ENCODE assay signal across 8 cellular contexts in genomic region chr17:5438716-5439445, GRCh38. TPM values are rescaled to one million over a fixed set of nuclear protein-coding genes. Genes with fewer than 3 reads are reported as not detected.
DNase-seq lines count a peak whose midpoint lies in the region; ATAC-seq and TF ChIP-seq lines count a peak whose summit lies in the region.

TSS of gene C1QBP (minus strand) at chr17:5439155. CDS start at chr17:5439073, 82 bp downstream.

- H3K27me3 Mint-ChIP-seq in activated CD4-positive, alpha-beta T cell treated with anti-CD3 and anti-CD28 coated beads for 36 hours, result no peaks in the 10 kb centered on the region

- no peaks in the 10 kb centered on the region for H3K9me3 Mint-ChIP-seq in activated CD4-positive, alpha-beta T cell treated with anti-CD3 and anti-CD28 coated beads for 36 hours (ENCODE audit: low read depth)

- H3K27ac Mint-ChIP-seq in activated CD4-positive, alpha-beta T cell treated with anti-CD3 and anti-CD28 coated beads for 36 hours, result peak within 1 kb of the TSS; percentile 92

- intact Hi-C loops in activated CD4-positive, alpha-beta T cell treated with anti-CD3 and anti-CD28 coated beads for 36 hours (cut with DNase I, micrococcal nuclease), result loop anchor here (1.0 to 5.0 kb wide), 14 partner anchors 20 to 1202 kb away; partner anchors contain the start of genes DERL2 (in 2 of the 2), DHX33 (in 2 of the 2), MIS12 (in 2 of the 2) and NUP88 (in 2 of the 2)

- H3K27ac ChIP-seq in cingulate gyrus (ENCODE audit: low read depth, low read length) (peak within 1 kb of the TSS; percentile 89), layer of hippocampus (ENCODE audit: low read depth, low read length) (peak within 1 kb of the TSS; percentile 85)

- H3K4me1 Mint-ChIP-seq in activated CD4-positive, alpha-beta T cell treated with anti-CD3 and anti-CD28 coated beads for 36 hours, result peaks cover 44% of the 10 kb centered on the region

- no peaks in the 10 kb centered on the region for H3K4me1 ChIP-seq in BE2C

- CTCF ChIA-PET in activated CD4-positive, alpha-beta T cell treated with anti-CD3 and anti-CD28 coated beads for 36 hours (lab: Charles Lee), result interaction anchor here (0.6 to 2.8 kb wide), 34 partner anchors 9 to 1007 kb away, joined by 3 to 20 read pairs (median 4); partner anchors contain the start of genes DERL2, MIS12, NUP88 and RNF167

- H3K4me3 ChIP-seq in BE2C (ENCODE audit: low read depth, low read length), result peak within 1 kb of the TSS; percentile 91

- ATAC-seq in GM19043 (IDR thresholded peaks at IDR 0.05; ENCODE audit: low read depth, unreplicated experiment), result peak; percentile 71
- ATAC-seq in HG03378 (IDR thresholded peaks at IDR 0.05; ENCODE audit: unreplicated experiment), result peak; percentile 64
- peak; percentile 92 for ATAC-seq in activated CD4-positive, alpha-beta T cell treated with anti-CD3 and anti-CD28 coated beads for 36 hours

- H3K4me3 Mint-ChIP-seq in activated CD4-positive, alpha-beta T cell treated with anti-CD3 and anti-CD28 coated beads for 36 hours, result peak within 1 kb of the TSS; percentile 89

- peak; percentile 79 for DNase-seq in BE2C
- peak; percentile 64 to 90 for DNase-seq in NCI-H524 (lab: John Stamatoyannopoulos, UW)
- DNase-seq in activated CD4-positive, alpha-beta T cell treated with anti-CD3 and anti-CD28 coated beads for 36 hours, result peak; percentile 96
- DNase-seq in stimulated activated CD4-positive, alpha-beta T cell treated with anti-CD3 and anti-CD28 coated beads, Interleukin-1b, Interleukin-23, amount 100 ng/mL, for 4 hours (ENCODE audit: low read depth in 2 of 2), result peak; percentile 91

- H3K27me3 ChIP-seq in BE2C (no peaks in the 10 kb centered on the region), layer of hippocampus (ENCODE audit: control insufficient read depth, insufficient read depth, low read length) (no peaks in the 10 kb centered on the region)

- peaks cover 32% of the 10 kb centered on the region for H3K36me3 ChIP-seq in BE2C

- H3K36me3 Mint-ChIP-seq in activated CD4-positive, alpha-beta T cell treated with anti-CD3 and anti-CD28 coated beads for 36 hours (ENCODE audit: low read depth), result peaks cover 44% of the 10 kb centered on the region

- H3K9me3 ChIP-seq in BE2C, result no peaks in the 10 kb centered on the region

- POLR2A ChIA-PET in activated CD4-positive, alpha-beta T cell treated with anti-CD3 and anti-CD28 coated beads for 36 hours (lab: Charles Lee), result interaction anchor here (0.5 to 1.5 kb wide), 7 partner anchors 16 to 1882 kb away, joined by 3 to 11 read pairs (median 3); partner anchors contain the start of genes DHX33, NUP88 and RPAIN

- TF ChIP-seq CTCF in BE2C (IDR thresholded peaks at IDR 0.05; ENCODE audit: low read depth, low read length), result peak; percentile 75

RNA-seq across cellular contexts. Expression of gene C1QBP, which starts in this region (rescaled TPM):
- 201 TPM for polyA plus RNA-seq in BE2C (2012; ENCODE audit: insufficient read depth, insufficient read length, low read depth)
- total RNA-seq in activated CD4-positive, alpha-beta T cell treated with anti-CD3 and anti-CD28 coated beads for 36 hours, result 100 to 1,000 TPM; 432 to 457 TPM

Comparison
In these comparisons a context has a peak if more than half of its experiments do, and no peak if none do; other contexts are left out.
1. Peak in every context shown above with its lines: DNase-seq, ATAC-seq, H3K4me3 ChIP-seq and H3K27ac ChIP-seq.